Comparison of ENCODE assay signal across 13 cellular contexts in the genomic region with DNA sequence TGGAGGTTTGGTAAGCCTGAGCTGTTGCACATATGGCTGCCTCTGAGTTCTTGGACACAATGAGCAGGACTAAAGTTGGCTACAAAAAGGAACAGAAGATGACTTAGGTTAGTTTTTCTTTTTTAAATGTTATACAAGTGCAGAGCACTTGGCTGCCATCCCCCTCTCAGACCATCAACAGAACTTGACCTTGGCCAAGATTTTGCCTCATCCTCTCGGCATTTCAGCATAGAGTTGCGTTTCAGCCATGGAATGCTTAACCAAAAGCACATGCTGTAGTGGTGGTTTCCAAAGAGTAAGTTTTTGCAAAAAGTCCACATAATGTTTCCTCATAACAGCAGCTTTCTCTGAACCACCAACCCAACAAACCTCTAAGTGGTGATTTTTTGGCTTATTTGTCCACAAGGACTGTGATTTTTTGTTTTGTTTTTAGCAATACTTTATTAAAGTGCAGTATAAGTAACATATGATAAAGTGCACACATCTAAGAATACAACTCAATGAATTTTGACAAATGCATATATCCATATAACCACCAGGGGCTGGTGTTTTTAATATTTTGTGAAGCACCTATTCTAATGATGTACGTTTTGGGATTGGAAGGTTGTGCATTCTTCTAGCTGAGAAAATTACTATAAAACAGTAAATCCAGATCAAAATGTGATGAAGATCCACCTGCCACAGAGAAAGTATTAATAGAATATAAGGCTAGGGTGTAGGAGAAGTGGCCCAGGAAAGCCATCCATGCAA. TPM values are rescaled to one million over a fixed set of nuclear protein-coding genes. Genes with fewer than 3 reads are reported as not detected.
DNase-seq lines count a peak whose midpoint lies in the region; FAIRE-seq and TF ChIP-seq lines count a peak whose summit lies in the region.
"Had no signal": no experiment of that assay in that cellular context is flagged by ENCODE, and none has a peak within 500 bp of the region (broad histone marks: within the 10 kb centered on the region; RNA-seq: fewer than 3 reads in every experiment).

No MANE protein-coding gene starts in this region.

- peak; percentile 75 for FAIRE-seq in urothelium cell line (lab: Jason Lieb, UNC)
- FAIRE-seq: A549 had no signal

- no peaks in the 10 kb centered on the region for H3K9me3 Mint-ChIP-seq in brain
- no peaks in the 10 kb centered on the region for H3K9me3 Mint-ChIP-seq in mesothelial cell of epicardium
- H3K9me3 Mint-ChIP-seq: activated naive CD8-positive, alpha-beta T cell treated with anti-CD3 and anti-CD28 coated beads for 36 hours; stimulated activated effector memory CD8-positive, alpha-beta T cell treated with anti-CD3 and anti-CD28 coated beads, Interleukin-12 subunit alpha, Interleukin-12 subunit beta, amount 100 ng/mL, for 72 hours had no signal

- H3K36me3 Mint-ChIP-seq in brain (no peaks in the 10 kb centered on the region), mesothelial cell of epicardium (no peaks in the 10 kb centered on the region)
- H3K36me3 Mint-ChIP-seq: activated naive CD8-positive, alpha-beta T cell treated with anti-CD3 and anti-CD28 coated beads for 36 hours had no signal

- TF ChIP-seq CTCF in brain (conservative IDR thresholded peaks at IDR 0.05) = peak; percentile 31 to 58
- TF ChIP-seq CTCF in mesothelial cell of epicardium (IDR thresholded peaks at IDR 0.05; ENCODE audit: unreplicated experiment) = peak; percentile 74

- DNase-seq in NCI-H2171 treated with DMSO at 0.1 percent for 48 hours (lab: John Stamatoyannopoulos, UW) (peak; percentile 22), NCI-H2171 (lab: John Stamatoyannopoulos, UW) (no peak), mesothelial cell of epicardium (ENCODE audit: low spot score in 2 of 2, unreplicated experiment in 2 of 2) (no peak), urothelium cell line (ENCODE audit: low spot score) (no peak), head of caudate nucleus (no peak), NCI-H345 treated with DMSO at 0.1 percent for 48 hours (lab: John Stamatoyannopoulos, UW; ENCODE audit: unreplicated experiment) (no peak)
- DNase-seq in central memory CD4-positive, alpha-beta T cell = no peak
- DNase-seq: activated naive CD8-positive, alpha-beta T cell treated with anti-CD3 and anti-CD28 coated beads for 36 hours; hippocampal formation; NCI-H82 had no signal

- peak overlapping the region in 2 of 5 experiments; percentile 11 to 31 for H3K27ac Mint-ChIP-seq in brain
- no peak overlapping the region for H3K27ac Mint-ChIP-seq in mesothelial cell of epicardium
- H3K27ac Mint-ChIP-seq: activated naive CD8-positive, alpha-beta T cell treated with anti-CD3 and anti-CD28 coated beads for 36 hours; stimulated activated effector memory CD8-positive, alpha-beta T cell treated with anti-CD3 and anti-CD28 coated beads, Interleukin-12 subunit alpha, Interleukin-12 subunit beta, amount 100 ng/mL, for 72 hours had no signal

- H3K27me3 Mint-ChIP-seq in brain = no peaks in the 10 kb centered on the region
- H3K27me3 Mint-ChIP-seq in mesothelial cell of epicardium (ENCODE audit: low read depth) = no peaks in the 10 kb centered on the region
- H3K27me3 Mint-ChIP-seq: activated naive CD8-positive, alpha-beta T cell treated with anti-CD3 and anti-CD28 coated beads for 36 hours had no signal

- intact Hi-C loops in head of caudate nucleus (cut with DNase I) = no loop called here

- H3K4me3 Mint-ChIP-seq in brain (no peak overlapping the region), mesothelial cell of epicardium (no peak overlapping the region)
- H3K4me3 Mint-ChIP-seq: activated naive CD8-positive, alpha-beta T cell treated with anti-CD3 and anti-CD28 coated beads for 36 hours; stimulated activated effector memory CD8-positive, alpha-beta T cell treated with anti-CD3 and anti-CD28 coated beads, Interleukin-12 subunit alpha, Interleukin-12 subunit beta, amount 100 ng/mL, for 72 hours had no signal

- peaks cover 29% of the 10 kb centered on the region for H3K4me1 Mint-ChIP-seq in brain
- peaks cover 1% of the 10 kb centered on the region for H3K4me1 Mint-ChIP-seq in mesothelial cell of epicardium
- H3K4me1 Mint-ChIP-seq: activated naive CD8-positive, alpha-beta T cell treated with anti-CD3 and anti-CD28 coated beads for 36 hours; stimulated activated effector memory CD8-positive, alpha-beta T cell treated with anti-CD3 and anti-CD28 coated beads, Interleukin-12 subunit alpha, Interleukin-12 subunit beta, amount 100 ng/mL, for 72 hours had no signal

RNA-seq across cellular contexts. Expression of a gene that starts 12.1 kb away (rescaled TPM):
- polyA plus RNA-seq in brain (ENCODE audit: insufficient read depth, low read depth, low replicate concordance) = 16.2 TPM
- total RNA-seq in mesothelial cell of epicardium = 6.4 to 9.9 TPM (median 8.2 TPM) in 3 replicates

RNA-seq across cellular contexts. Expression of a gene that starts 56.6 kb away (rescaled TPM):
- polyA plus RNA-seq in brain (ENCODE audit: insufficient read depth, low read depth, low replicate concordance) = 44.0 TPM
- 27.4 to 30.6 TPM (median 29.8 TPM) in 3 replicates for total RNA-seq in mesothelial cell of epicardium
